6 cellular contexts compared by ENCODE assay signal in the genomic region with DNA sequence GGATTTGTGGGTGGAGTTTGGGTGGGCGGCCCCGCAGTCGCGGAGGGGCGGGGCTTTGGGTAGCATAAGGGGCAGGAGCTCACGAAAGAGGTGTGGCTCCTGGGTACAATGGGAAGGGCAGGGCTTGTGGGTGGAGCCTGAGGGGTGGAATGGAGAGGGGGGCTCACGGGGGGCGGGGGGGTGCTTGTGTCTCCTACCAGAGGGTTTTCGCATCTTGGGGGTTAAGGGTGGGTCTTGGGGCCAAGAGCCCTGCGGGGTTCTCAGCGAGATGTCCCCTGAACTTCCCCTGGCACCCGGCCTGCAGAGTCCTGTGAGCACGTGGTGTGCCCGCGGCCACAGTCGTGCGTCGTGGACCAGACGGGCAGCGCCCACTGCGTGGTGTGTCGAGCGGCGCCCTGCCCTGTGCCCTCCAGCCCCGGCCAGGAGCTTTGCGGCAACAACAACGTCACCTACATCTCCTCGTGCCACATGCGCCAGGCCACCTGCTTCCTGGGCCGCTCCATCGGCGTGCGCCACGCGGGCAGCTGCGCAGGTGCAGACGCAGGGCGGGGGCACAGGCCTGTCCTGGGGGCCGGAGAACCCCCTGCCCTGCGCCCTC.
DNase-seq lines count a peak whose midpoint lies in the region; ATAC-seq and TF ChIP-seq lines count a peak whose summit lies in the region.

No MANE protein-coding gene starts in this region.

- no peaks in the 10 kb centered on the region for H3K9me3 Mint-ChIP-seq in stimulated activated effector memory CD8-positive, alpha-beta T cell treated with anti-CD3 and anti-CD28 coated beads, Interleukin-12 subunit alpha, Interleukin-12 subunit beta, amount 100 ng/mL, for 72 hours

- peak overlapping the region; percentile 45 to 53 for H3K4me3 ChIP-seq in foreskin fibroblast (ENCODE audit: low read depth in 1 of 2, low read length in 2 of 2)

- H3K36me3 Mint-ChIP-seq in stimulated activated effector memory CD8-positive, alpha-beta T cell treated with anti-CD3 and anti-CD28 coated beads, Interleukin-12 subunit alpha, Interleukin-12 subunit beta, amount 100 ng/mL, for 72 hours: peaks cover 8% of the 10 kb centered on the region

- peak overlapping the region; percentile 74 for H3K4me3 Mint-ChIP-seq in stimulated activated effector memory CD8-positive, alpha-beta T cell treated with anti-CD3 and anti-CD28 coated beads, Interleukin-12 subunit alpha, Interleukin-12 subunit beta, amount 100 ng/mL, for 72 hours

- H3K27ac Mint-ChIP-seq in stimulated activated effector memory CD8-positive, alpha-beta T cell treated with anti-CD3 and anti-CD28 coated beads, Interleukin-12 subunit alpha, Interleukin-12 subunit beta, amount 100 ng/mL, for 72 hours: peak overlapping the region; percentile 93

- ATAC-seq in stimulated activated effector memory CD8-positive, alpha-beta T cell treated with anti-CD3 and anti-CD28 coated beads, Interleukin-12 subunit alpha, Interleukin-12 subunit beta, amount 100 ng/mL, for 72 hours: no peak
- ATAC-seq in HG02610 (IDR thresholded peaks at IDR 0.05; ENCODE audit: unreplicated experiment): no peak

- DNase-seq in DMS153 (lab: John Stamatoyannopoulos, UW): peak; percentile 71
- peak; percentile 88 for DNase-seq in RKO (ENCODE audit: low spot score)
- peak in 1 of 2 donors; percentile 96 for DNase-seq in foreskin fibroblast
- no peak for DNase-seq in stimulated activated effector memory CD8-positive, alpha-beta T cell treated with anti-CD3 and anti-CD28 coated beads, Interleukin-12 subunit alpha, Interleukin-12 subunit beta, amount 100 ng/mL, for 72 hours (ENCODE audit: low spot score in 2 of 2)
- DNase-seq in T1000 (lab: John Stamatoyannopoulos, UW): no peak

- no peak for TF ChIP-seq CTCF in foreskin fibroblast (IDR thresholded peaks at IDR 0.05; ENCODE audit: low read depth, low read length)

- H3K4me1 Mint-ChIP-seq in stimulated activated effector memory CD8-positive, alpha-beta T cell treated with anti-CD3 and anti-CD28 coated beads, Interleukin-12 subunit alpha, Interleukin-12 subunit beta, amount 100 ng/mL, for 72 hours: peaks cover 8% of the 10 kb centered on the region

Comparison
In these comparisons a context has a peak if more than half of its experiments do, and no peak if none do; other contexts are left out.
1. DNase-seq: peak in DMS153 (single experiment) and RKO (single experiment); none in stimulated activated effector memory CD8-positive, alpha-beta T cell treated with anti-CD3 and anti-CD28 coated beads, Interleukin-12 subunit alpha, Interleukin-12 subunit beta, amount 100 ng/mL, for 72 hours (0 of 2) and T1000 (single experiment).